15 cellular contexts compared by ENCODE assay signal in genomic region chr11:86034710-86035109, GRCh38. TPM values are rescaled to one million over a fixed set of nuclear protein-coding genes. Genes with fewer than 3 reads are reported as not detected.
A peak's percentile ranks its signal among the peaks of the same experiment; 100 is the strongest.
DNase-seq lines count a peak whose midpoint lies in the region; ATAC-seq and TF ChIP-seq lines count a peak whose summit lies in the region.
"Had no signal": no experiment of that assay in that cellular context is flagged by ENCODE, and none has a peak within 500 bp of the region (broad histone marks: within the 10 kb centered on the region; RNA-seq: fewer than 3 reads in every experiment).

No MANE protein-coding gene starts in this region.

- no peak for ATAC-seq in IMR-90 (ENCODE audit: low read depth)
- no peak for ATAC-seq in central memory CD8-positive, alpha-beta T cell (replicated peaks; ENCODE audit: extremely low read depth, poor library complexity, severe bottlenecking)
- no peak for ATAC-seq in GM19395 (IDR thresholded peaks at IDR 0.05; ENCODE audit: unreplicated experiment)
- ATAC-seq in HG02571 (IDR thresholded peaks at IDR 0.05; ENCODE audit: unreplicated experiment) = no peak
- ATAC-seq in GM19455 (IDR thresholded peaks at IDR 0.05; ENCODE audit: unreplicated experiment) = no peak
- ATAC-seq: esophagus mucosa had no signal

- H2BK15ac ChIP-seq in IMR-90 (ENCODE audit: low read depth, low read length) = no peak overlapping the region

- H3K79me1 ChIP-seq in IMR-90 (ENCODE audit: low read depth in 1 of 2, low read length in 2 of 2) = peaks cover 12 to 31% of the 10 kb centered on the region in 2 experiments; a peak in 2 of 4 replicates

- WGBS in IMR-90 (ENCODE audit: extremely low coverage in 2 of 2, insufficient read length in 1 of 2), 2 experiments = no CpG with 5 or more reads among the region's 2 CpGs

- H2AK9ac ChIP-seq in IMR-90 (replicated peaks; ENCODE audit: low read depth, low read length, poor library complexity) = no peak overlapping the region

- DNase-seq in COR-L47 (lab: John Stamatoyannopoulos, UW) (peak; percentile 9), IMR-90 (no peak), HuH-7.5 (ENCODE audit: low spot score) (no peak)
- DNase-seq in central memory CD8-positive, alpha-beta T cell (ENCODE audit: low spot score in 2 of 2) = no peak
- DNase-seq: activated CD4-positive, alpha-beta T cell treated with anti-CD3 and anti-CD28 coated beads for 4 hours; activated naive CD4-positive, alpha-beta T cell treated with anti-CD3 and anti-CD28 coated beads, Interleukin-2, amount 10 ng/mL, durations not matched to agents 7 days and 5 days; brain microvascular endothelial cell; dermis blood vessel endothelial cell; tibial artery had no signal

- intact Hi-C loops in IMR-90 (cut with micrococcal nuclease) = no loop called here

- H4K20me1 ChIP-seq in IMR-90 (ENCODE audit: insufficient read depth, low read length) = peaks cover 76% of the 10 kb centered on the region

- H3K27ac ChIP-seq in IMR-90 (ENCODE audit: insufficient read depth, low read length) (no peak overlapping the region), neutrophil (peak overlapping the region; percentile 28)
- H3K27ac ChIP-seq: brain microvascular endothelial cell, prostate gland, tibial artery had no signal

- H2BK20ac ChIP-seq in IMR-90 (ENCODE audit: low read depth, low read length) = no peak overlapping the region

- no peak overlapping the region for H3K18ac ChIP-seq in IMR-90 (ENCODE audit: low read depth, low read length)

- no peak overlapping the region for H4K8ac ChIP-seq in IMR-90 (ENCODE audit: low read depth in 2 of 2, low read length in 2 of 2)

- H4K91ac ChIP-seq in IMR-90 (ENCODE audit: insufficient read depth, low read depth, low read length) = no peak overlapping the region

- dilution Hi-C loops in IMR-90 (cut with HindIII; ENCODE audit: low sequenced_read_pairs, unreplicated experiment) = no loop called here

- H3K14ac ChIP-seq in IMR-90 (replicated peaks; ENCODE audit: low read depth, low read length) = no peak overlapping the region

- H3K9me3 ChIP-seq in IMR-90 (ENCODE audit: control insufficient read depth, insufficient read depth, low read length) (no peaks in the 10 kb centered on the region), neutrophil (no peaks in the 10 kb centered on the region)
- H3K9me3 ChIP-seq: prostate gland, tibial artery had no signal

- H4K5ac ChIP-seq in IMR-90 (ENCODE audit: low read depth, low read length) = no peak overlapping the region

- H3K27me3 Mint-ChIP-seq in central memory CD8-positive, alpha-beta T cell = no peaks in the 10 kb centered on the region
- H3K27me3 Mint-ChIP-seq: activated naive CD4-positive, alpha-beta T cell treated with anti-CD3 and anti-CD28 coated beads, Interleukin-2, amount 10 ng/mL, durations not matched to agents 7 days and 5 days had no signal

- H3K4me1 ChIP-seq in IMR-90 (ENCODE audit: control insufficient read depth, insufficient read depth, low read length) (peaks cover 2% of the 10 kb centered on the region; the same call in 1 of the 2 replicates), neutrophil (ENCODE audit: control insufficient read depth in 1 of 2, insufficient read depth in 1 of 2, low read depth in 1 of 2, low read length in 1 of 2) (peaks cover 10 to 31% of the 10 kb centered on the region in 2 experiments)

- H2AFZ ChIP-seq in IMR-90 (replicated peaks; ENCODE audit: low read length, poor library complexity) = no peak overlapping the region

- in situ Hi-C loops in IMR-90 (cut with MboI; ENCODE audit: low sequenced_read_pairs) = loop anchor here (25.0 kb wide), 1 partner anchor 178 kb away; no protein-coding TSS in a partner anchor

- peaks cover 65% of the 10 kb centered on the region for H3K4me1 Mint-ChIP-seq in central memory CD8-positive, alpha-beta T cell

- H3K4me3 ChIP-seq in IMR-90 (ENCODE audit: insufficient read depth, low read depth, low read length) (no peak overlapping the region), neutrophil (ENCODE audit: low read depth in 1 of 2, low read length in 1 of 2) (no peak overlapping the region)
- H3K4me3 ChIP-seq: prostate gland, tibial artery had no signal

- H3K23ac ChIP-seq in IMR-90 (ENCODE audit: low read depth, low read length) = no peak overlapping the region

- H2BK5ac ChIP-seq in IMR-90 (ENCODE audit: low read depth, low read length, poor library complexity, severe bottlenecking) = peak overlapping the region; percentile 10

- H2AK5ac ChIP-seq in IMR-90 (ENCODE audit: low read depth, low read length) = no peak overlapping the region

- POLR2A ChIA-PET in IMR-90 (lab: Charles Lee; ENCODE audit: unreplicated experiment) = interaction anchor here (0.6 kb wide), 1 partner anchor 88 kb away, joined by 4 read pairs; no protein-coding TSS in a partner anchor

- no peak overlapping the region for H3K56ac ChIP-seq in IMR-90 (ENCODE audit: extremely low read depth, insufficient read depth, low read length)

- no peak overlapping the region for H2BK120ac ChIP-seq in IMR-90 (ENCODE audit: low read depth, low read length)

- H3K27ac Mint-ChIP-seq in central memory CD8-positive, alpha-beta T cell (ENCODE audit: low read depth) = peak overlapping the region; percentile 22
- H3K27ac Mint-ChIP-seq: activated naive CD4-positive, alpha-beta T cell treated with anti-CD3 and anti-CD28 coated beads, Interleukin-2, amount 10 ng/mL, durations not matched to agents 7 days and 5 days had no signal

- CTCF ChIA-PET in IMR-90 (lab: Yijun Ruan, JAX) = interaction anchor here (0.6 to 1.5 kb wide), 2 partner anchors 144 to 184 kb away, joined by 5 to 6 read pairs; no protein-coding TSS in a partner anchor

- no peak for TF ChIP-seq RAD21 in IMR-90 (IDR thresholded peaks at IDR 0.05; ENCODE audit: low read length)

- no peak overlapping the region for H3K4me3 Mint-ChIP-seq in central memory CD8-positive, alpha-beta T cell
- H3K4me3 Mint-ChIP-seq: activated naive CD4-positive, alpha-beta T cell treated with anti-CD3 and anti-CD28 coated beads, Interleukin-2, amount 10 ng/mL, durations not matched to agents 7 days and 5 days had no signal

- no TSS peak for BruUV-seq in IMR-90 (replicated peaks; lab: Mats Ljungman, UMichigan)

- TF ChIP-seq CTCF in IMR-90 (conservative IDR thresholded peaks at IDR 0.05; ENCODE audit: low read depth, low read length) (no peak), neutrophil (IDR thresholded peaks at IDR 0.05) (no peak)

- peaks cover 3% of the 10 kb centered on the region for H3K36me3 ChIP-seq in IMR-90 (ENCODE audit: control insufficient read depth, insufficient read depth, low read length)
- H3K36me3 ChIP-seq in neutrophil = peaks cover 29% of the 10 kb centered on the region
- H3K36me3 ChIP-seq: prostate gland had no signal

- H3K9me1 ChIP-seq in IMR-90 (ENCODE audit: insufficient read depth, low read length) = peaks cover 9% of the 10 kb centered on the region

- H3K4ac ChIP-seq in IMR-90 (ENCODE audit: low read depth, low read length) = no peak overlapping the region

- H3K27me3 ChIP-seq in IMR-90 (ENCODE audit: control insufficient read depth, insufficient read depth, low read length) (no peaks in the 10 kb centered on the region), neutrophil (no peaks in the 10 kb centered on the region)
- H3K27me3 ChIP-seq: brain microvascular endothelial cell, tibial artery had no signal

- H3K36me3 Mint-ChIP-seq in central memory CD8-positive, alpha-beta T cell (ENCODE audit: insufficient read depth) = peaks cover 15% of the 10 kb centered on the region

- H3K9ac ChIP-seq in IMR-90 (ENCODE audit: low read depth, low read length) = no peak overlapping the region

- no peak for TF ChIP-seq POLR2A in IMR-90 (IDR thresholded peaks at IDR 0.05; ENCODE audit: low read depth, low read length)

- H3K9me3 Mint-ChIP-seq in central memory CD8-positive, alpha-beta T cell = no peaks in the 10 kb centered on the region
- H3K9me3 Mint-ChIP-seq: activated naive CD4-positive, alpha-beta T cell treated with anti-CD3 and anti-CD28 coated beads, Interleukin-2, amount 10 ng/mL, durations not matched to agents 7 days and 5 days had no signal

- H3K4me2 ChIP-seq in IMR-90 (ENCODE audit: low read depth, low read length) = no peak overlapping the region

TF ChIP-seq in IMR-90, 13 proteins besides CTCF, POLR2A, EP300 and RAD21 (continues in another document):
- TF ChIP-seq MXI1 (IDR thresholded peaks at IDR 0.05; ENCODE audit: borderline replicate concordance, low read depth, low read length) (no peak), RFX5 (IDR thresholded peaks at IDR 0.05; ENCODE audit: low read depth, low read length) (no peak), RCOR1 (IDR thresholded peaks at IDR 0.05; ENCODE audit: insufficient replicate concordance, low read length) (no peak), USF2 (IDR thresholded peaks at IDR 0.05; ENCODE audit: low read depth, low read length) (no peak), FOS (IDR thresholded peaks at IDR 0.05; ENCODE audit: low read depth, low read length) (no peak), MAZ (IDR thresholded peaks at IDR 0.05; ENCODE audit: borderline replicate concordance, low read depth, low read length) (no peak), ELK1 (IDR thresholded peaks at IDR 0.05; ENCODE audit: borderline replicate concordance, low read depth, low read length) (no peak), MAFK (IDR thresholded peaks at IDR 0.05; ENCODE audit: low read depth, low read length) (no peak), CHD1 (IDR thresholded peaks at IDR 0.05; ENCODE audit: low read depth, low read length) (no peak), BHLHE40 (IDR thresholded peaks at IDR 0.05; ENCODE audit: low read depth, low read length) (no peak), CEBPB (IDR thresholded peaks at IDR 0.05; ENCODE audit: low read depth, low read length) (no peak), SMC3 (IDR thresholded peaks at IDR 0.05; ENCODE audit: low read depth, low read length) (no peak)

RNA-seq across cellular contexts. Expression of gene PICALM, which starts 34.2 kb away (rescaled TPM):
- 441 and 453 TPM in 2 replicates for total RNA-seq in IMR-90 (2012; rRNA removed)
- polyA plus RNA-seq in IMR-90 (2012; rRNA removed) = 214 and 235 TPM in 2 replicates
- 75.0 and 88.4 TPM in 2 replicates for polyA plus RNA-seq in IMR-90 (2012; cell fraction: cytosol; rRNA removed)
- 42.1 and 341 TPM in 2 replicates for polyA plus RNA-seq in IMR-90 (2012; cell fraction: nucleus; rRNA removed; ENCODE audit: low replicate concordance)
